ENCODE assay signal across 21 cellular contexts in genomic region chr15:77494073-77494472, GRCh38.
DNase-seq lines count a peak whose midpoint lies in the region; ATAC-seq and TF ChIP-seq lines count a peak whose summit lies in the region.
"Had no signal": no experiment of that assay in that cellular context is flagged by ENCODE, and none has a peak within 500 bp of the region (broad histone marks: within the 10 kb centered on the region; RNA-seq: fewer than 3 reads in every experiment).

No MANE protein-coding gene starts in this region.

- H3K4me1 ChIP-seq in heart right ventricle, result peaks cover 27 to 82% (median 73%) of the 10 kb centered on the region in 9 donors

- H3K9me3 ChIP-seq in heart right ventricle (no peaks in the 10 kb centered on the region), T-helper 17 cell (ENCODE audit: control insufficient read depth, low read length, poor library complexity, severe bottlenecking) (no peaks in the 10 kb centered on the region)

- H3K27me3 Mint-ChIP-seq in T-helper 17 cell, result no peaks in the 10 kb centered on the region
- peaks cover 7% of the 10 kb centered on the region for H3K27me3 Mint-ChIP-seq in endothelial cell (ENCODE audit: unreplicated experiment)
- no peaks in the 10 kb centered on the region for H3K27me3 Mint-ChIP-seq in osteocyte (ENCODE audit: unreplicated experiment)
- H3K27me3 Mint-ChIP-seq in stimulated activated naive B cell treated with anti-CD40 and anti-IgM and Interleukin-4, amounts not matched to agents 10 μg/mL and 1 μg/mL and 100 μg/mL, for 72 hours, result no peaks in the 10 kb centered on the region
- H3K27me3 Mint-ChIP-seq: B cell; CD4-positive, alpha-beta memory T cell had no signal

- H3K27me3 ChIP-seq in heart right ventricle, result no peaks in the 10 kb centered on the region

- H3K27ac ChIP-seq in heart right ventricle, result peak overlapping the region in 7 of 10 donors; percentile 11 to 96 (median 88)

- TF ChIP-seq CTCF in heart right ventricle (IDR thresholded peaks at IDR 0.05), result no peak
- no peak for TF ChIP-seq CTCF in endothelial cell (IDR thresholded peaks at IDR 0.05; ENCODE audit: unreplicated experiment)
- no peak for TF ChIP-seq CTCF in osteocyte (IDR thresholded peaks at IDR 0.05)

- H3K36me3 Mint-ChIP-seq in T-helper 17 cell (ENCODE audit: low read depth) (peaks cover 5% of the 10 kb centered on the region), endothelial cell (ENCODE audit: low read depth, unreplicated experiment) (peaks cover 8% of the 10 kb centered on the region), osteocyte (ENCODE audit: unreplicated experiment) (peaks cover 11% of the 10 kb centered on the region)
- H3K36me3 Mint-ChIP-seq in stimulated activated naive B cell treated with anti-CD40 and anti-IgM and Interleukin-4, amounts not matched to agents 10 μg/mL and 1 μg/mL and 100 μg/mL, for 72 hours, result peaks cover 19 to 42% of the 10 kb centered on the region in 2 donors

- no peaks in the 10 kb centered on the region for H3K36me3 ChIP-seq in heart right ventricle

- 56 to 67% methylated on average over 1 of the region's 1 CpG for WGBS in heart right ventricle, 2 donors

- H3K4me3 ChIP-seq in heart right ventricle, result no peak overlapping the region
- H3K4me3 ChIP-seq: GM12878, GM23338 had no signal

- H3K4me1 Mint-ChIP-seq in T-helper 17 cell (peaks cover 18% of the 10 kb centered on the region), endothelial cell (ENCODE audit: unreplicated experiment) (peaks cover 94% of the 10 kb centered on the region), osteocyte (ENCODE audit: unreplicated experiment) (peaks cover 68% of the 10 kb centered on the region)
- peaks cover 24 to 41% of the 10 kb centered on the region in 2 donors for H3K4me1 Mint-ChIP-seq in stimulated activated naive B cell treated with anti-CD40 and anti-IgM and Interleukin-4, amounts not matched to agents 10 μg/mL and 1 μg/mL and 100 μg/mL, for 72 hours

- H3K4me3 Mint-ChIP-seq in T-helper 17 cell (no peak overlapping the region), endothelial cell (ENCODE audit: unreplicated experiment) (no peak overlapping the region), osteocyte (ENCODE audit: unreplicated experiment) (no peak overlapping the region)
- no peak overlapping the region for H3K4me3 Mint-ChIP-seq in stimulated activated naive B cell treated with anti-CD40 and anti-IgM and Interleukin-4, amounts not matched to agents 10 μg/mL and 1 μg/mL and 100 μg/mL, for 72 hours
- H3K4me3 Mint-ChIP-seq: GM23338 had no signal

- DNase-seq in heart right ventricle (no peak), Right ventricle myocardium superior (no peak), T-helper 17 cell (no peak), endothelial cell (ENCODE audit: low spot score) (no peak), osteocyte (ENCODE audit: extremely low spot score, unreplicated experiment) (no peak), NCI-H748 treated with DMSO at 0.1 percent for 48 hours (lab: John Stamatoyannopoulos, UW) (no peak), NCI-H510A (lab: John Stamatoyannopoulos, UW) (no peak)
- no peak for DNase-seq in stimulated activated naive B cell treated with anti-CD40 and anti-IgM and Interleukin-4, amounts not matched to agents 10 μg/mL and 1 μg/mL and 100 μg/mL, for 72 hours
- DNase-seq: Calu3; CD4-positive, alpha-beta memory T cell; NCI-H1092 treated with DMSO at 0.1 percent for 48 hours; NCI-H146; NCI-H2029 treated with DMSO at 0.1 percent for 48 hours; NCI-H2171; NCI-H446; NCI-H69; NK-92 treated with Interleukin-12 subunit alpha and Interleukin-12 subunit beta, amount 100 ng/mL, for 24 hours had no signal

- no peaks in the 10 kb centered on the region for H3K9me3 Mint-ChIP-seq in endothelial cell (ENCODE audit: unreplicated experiment)
- no peaks in the 10 kb centered on the region for H3K9me3 Mint-ChIP-seq in osteocyte (ENCODE audit: unreplicated experiment)
- peaks cover 0 to 3% of the 10 kb centered on the region in 2 donors for H3K9me3 Mint-ChIP-seq in stimulated activated naive B cell treated with anti-CD40 and anti-IgM and Interleukin-4, amounts not matched to agents 10 μg/mL and 1 μg/mL and 100 μg/mL, for 72 hours
- H3K9me3 Mint-ChIP-seq: CD4-positive, alpha-beta memory T cell; GM23338 had no signal

- intact Hi-C loops in heart right ventricle (cut with DNase I), result loop anchor here in 3 of 10 donors (5.0 to 10.0 kb wide), 3 partner anchors 77 to 369 kb away; no protein-coding TSS in a partner anchor
- intact Hi-C loops in Right ventricle myocardium superior (cut with DNase I), result no loop called here

- ATAC-seq in heart right ventricle (no peak), Right ventricle myocardium superior (ENCODE audit: poor library complexity) (no peak), T-helper 17 cell (no peak)
- no peak for ATAC-seq in stimulated activated naive B cell treated with anti-CD40 and anti-IgM and Interleukin-4, amounts not matched to agents 10 μg/mL and 1 μg/mL and 100 μg/mL, for 72 hours (replicated peaks)
- ATAC-seq: GM23338, HCT116 had no signal

- H3K27ac Mint-ChIP-seq in T-helper 17 cell, result peak overlapping the region; percentile 77
- peak overlapping the region; percentile 93 for H3K27ac Mint-ChIP-seq in endothelial cell (ENCODE audit: unreplicated experiment)
- H3K27ac Mint-ChIP-seq in osteocyte (ENCODE audit: unreplicated experiment), result peak overlapping the region; percentile 25
- H3K27ac Mint-ChIP-seq in stimulated activated naive B cell treated with anti-CD40 and anti-IgM and Interleukin-4, amounts not matched to agents 10 μg/mL and 1 μg/mL and 100 μg/mL, for 72 hours, result no peak overlapping the region
- H3K27ac Mint-ChIP-seq: GM23338 had no signal
